In the genomic region with DNA sequence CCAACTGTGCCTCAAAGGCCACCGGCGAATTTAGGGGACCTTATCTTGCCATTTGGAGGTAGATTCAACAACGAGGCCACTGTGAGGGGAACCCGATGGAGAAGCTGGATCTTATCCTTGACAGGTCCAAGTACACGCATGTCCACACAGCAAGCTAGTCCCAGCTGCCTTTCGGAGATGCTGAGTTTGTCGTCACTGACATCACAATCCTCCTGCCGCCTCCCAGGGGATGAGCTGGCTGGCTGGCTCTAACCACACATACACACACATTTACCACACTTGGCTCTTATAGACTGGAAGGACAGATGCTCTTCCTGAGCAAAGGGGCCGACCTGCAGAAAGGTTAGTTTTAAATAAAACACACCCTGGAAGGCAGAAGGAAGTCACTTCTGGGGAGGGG, we compare ENCODE assay signal across 23 cellular contexts.
"Had no signal": no experiment of that assay in that cellular context is flagged by ENCODE, and none has a peak within 500 bp of the region (broad histone marks: within the 10 kb centered on the region; RNA-seq: fewer than 3 reads in every experiment).

No MANE protein-coding gene starts in this region.

- ATAC-seq: activated naive CD8-positive, alpha-beta T cell treated with anti-CD3 and anti-CD28 coated beads, Interleukin-2, amount 50 U/mL, for 24 hours; body of pancreas; foreskin keratinocyte; natural killer cell treated with Interleukin-12 subunit alpha and Interleukin-12 subunit beta and Interleukin-15 and Interleukin-18, amount 100 ng/mL, for 72 hours; right cardiac atrium; stimulated activated naive CD8-positive, alpha-beta T cell treated with anti-CD3 and anti-CD28 coated beads, Interleukin-15, amount 100 ng/mL, for 72 hours had no signal

- H3K4me3 Mint-ChIP-seq: activated CD4-positive, alpha-beta memory T cell treated with anti-CD3 and anti-CD28 coated beads for 36 hours; activated naive CD8-positive, alpha-beta T cell treated with anti-CD3 and anti-CD28 coated beads, Interleukin-2, amount 50 U/mL, for 24 hours; dendritic cell treated with granulocyte-macrophage colony-stimulating factor and Interleukin-4, amounts not matched to agents 40 ng/mL and 50 ng/mL, for 4 days; mesothelial cell of epicardium; natural killer cell treated with Interleukin-12 subunit alpha and Interleukin-12 subunit beta and Interleukin-15 and Interleukin-18, amount 100 ng/mL, for 72 hours; stimulated activated naive CD8-positive, alpha-beta T cell treated with anti-CD3 and anti-CD28 coated beads, Interleukin-15, amount 100 ng/mL, for 72 hours had no signal

- H3K27me3 ChIP-seq: body of pancreas, foreskin keratinocyte, ovary, suprapubic skin, transverse colon had no signal

- DNase-seq: activated CD4-positive, alpha-beta memory T cell treated with anti-CD3 and anti-CD28 coated beads for 36 hours; activated CD4-positive, alpha-beta T cell treated with anti-CD3 and anti-CD28 coated beads for 4 hours; activated CD4-positive, CD25-positive, alpha-beta regulatory T cell; activated gamma-delta T cell; activated naive CD4-positive, alpha-beta T cell treated with anti-CD3 and anti-CD28 coated beads, Interleukin-2, amount 50 U/mL, for 16 hours; activated naive CD8-positive, alpha-beta T cell treated with anti-CD3 and anti-CD28 coated beads, Interleukin-2, amount 50 U/mL, for 24 hours; body of pancreas; caudate nucleus; effector CD4-positive, alpha-beta T cell; foreskin keratinocyte; hippocampal formation; left ventricle myocardium inferior; ovary; right cardiac atrium; stimulated activated CD4-positive, alpha-beta T cell treated with anti-CD3 and anti-CD28 coated beads, Interleukin-1b, Interleukin-23, amount 100 ng/mL, for 48 hours; stimulated activated naive CD8-positive, alpha-beta T cell treated with anti-CD3 and anti-CD28 coated beads, Interleukin-15, amount 100 ng/mL, for 72 hours; T-helper 1 cell; T-helper 9 cell; transverse colon had no signal

- H3K4me3 ChIP-seq: body of pancreas, left ventricle myocardium inferior, ovary, suprapubic skin, transverse colon had no signal

- H3K36me3 Mint-ChIP-seq: activated CD4-positive, alpha-beta memory T cell treated with anti-CD3 and anti-CD28 coated beads for 36 hours; natural killer cell treated with Interleukin-12 subunit alpha and Interleukin-12 subunit beta and Interleukin-15 and Interleukin-18, amount 100 ng/mL, for 72 hours had no signal

- H3K27ac Mint-ChIP-seq: activated CD4-positive, alpha-beta memory T cell treated with anti-CD3 and anti-CD28 coated beads for 36 hours; activated naive CD8-positive, alpha-beta T cell treated with anti-CD3 and anti-CD28 coated beads, Interleukin-2, amount 50 U/mL, for 24 hours; dendritic cell treated with granulocyte-macrophage colony-stimulating factor and Interleukin-4, amounts not matched to agents 40 ng/mL and 50 ng/mL, for 4 days; mesothelial cell of epicardium; natural killer cell treated with Interleukin-12 subunit alpha and Interleukin-12 subunit beta and Interleukin-15 and Interleukin-18, amount 100 ng/mL, for 72 hours; stimulated activated naive CD8-positive, alpha-beta T cell treated with anti-CD3 and anti-CD28 coated beads, Interleukin-15, amount 100 ng/mL, for 72 hours had no signal

- H3K36me3 ChIP-seq: left ventricle myocardium inferior, ovary, suprapubic skin, transverse colon had no signal

- H3K27me3 Mint-ChIP-seq: activated CD4-positive, alpha-beta memory T cell treated with anti-CD3 and anti-CD28 coated beads for 36 hours; activated naive CD8-positive, alpha-beta T cell treated with anti-CD3 and anti-CD28 coated beads, Interleukin-2, amount 50 U/mL, for 24 hours had no signal

- H3K27ac ChIP-seq: body of pancreas, foreskin keratinocyte, left ventricle myocardium inferior, suprapubic skin, transverse colon had no signal

- H3K9me3 ChIP-seq: body of pancreas, ovary, suprapubic skin, transverse colon had no signal

- H3K9me3 Mint-ChIP-seq: activated CD4-positive, alpha-beta memory T cell treated with anti-CD3 and anti-CD28 coated beads for 36 hours; activated naive CD8-positive, alpha-beta T cell treated with anti-CD3 and anti-CD28 coated beads, Interleukin-2, amount 50 U/mL, for 24 hours; dendritic cell treated with granulocyte-macrophage colony-stimulating factor and Interleukin-4, amounts not matched to agents 40 ng/mL and 50 ng/mL, for 4 days; natural killer cell treated with Interleukin-12 subunit alpha and Interleukin-12 subunit beta and Interleukin-15 and Interleukin-18, amount 100 ng/mL, for 72 hours had no signal
